Comparison of ENCODE assay signal across 8 cellular contexts in the genomic region with DNA sequence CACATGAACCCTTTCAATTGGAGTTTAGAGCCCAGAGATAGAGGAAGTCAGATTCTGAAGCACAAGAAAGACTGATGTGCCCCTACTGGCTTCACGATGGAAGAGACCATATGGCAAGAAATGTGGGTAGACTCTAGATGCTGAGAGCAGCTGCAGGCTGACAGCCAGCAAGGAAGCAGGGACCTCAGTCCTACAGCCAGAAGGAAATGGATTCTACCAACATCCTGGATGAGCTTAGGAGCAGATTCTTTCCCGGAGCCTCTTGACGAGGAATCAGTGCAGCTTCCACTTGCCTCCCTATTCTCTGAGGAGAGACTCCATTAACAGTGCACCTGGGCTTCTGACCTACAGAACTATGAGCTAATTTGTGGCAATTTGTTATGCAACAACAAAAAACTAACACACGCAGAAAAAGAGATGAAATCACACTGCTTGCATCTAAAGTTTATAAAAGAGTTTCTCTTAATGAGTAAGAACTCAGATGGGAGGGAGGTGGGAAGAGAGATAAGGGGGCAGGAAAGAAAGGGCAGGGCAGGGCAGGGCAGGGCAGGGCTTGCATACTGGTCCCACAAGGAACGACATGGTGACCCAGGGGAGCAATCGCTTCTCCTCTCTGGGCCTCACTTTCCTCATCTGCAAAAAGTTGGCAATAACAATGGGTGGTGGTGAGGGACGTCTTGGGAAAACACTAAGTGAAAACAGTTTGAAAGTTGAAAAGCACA.
DNase-seq lines count a peak whose midpoint lies in the region; ATAC-seq, FAIRE-seq and TF ChIP-seq lines count a peak whose summit lies in the region.
"Had no signal": no experiment of that assay in that cellular context is flagged by ENCODE, and none has a peak within 500 bp of the region (broad histone marks: within the 10 kb centered on the region; RNA-seq: fewer than 3 reads in every experiment).

No MANE protein-coding gene starts in this region.

- H3K4me1 Mint-ChIP-seq in astrocyte (ENCODE audit: low read depth, unreplicated experiment) (peaks cover 22% of the 10 kb centered on the region), neural progenitor cell (peaks cover 18% of the 10 kb centered on the region)
- peaks cover 11% of the 10 kb centered on the region for H3K4me1 Mint-ChIP-seq in stimulated activated effector memory CD8-positive, alpha-beta T cell treated with anti-CD3 and anti-CD28 coated beads, Interleukin-12 subunit alpha, Interleukin-12 subunit beta, amount 100 ng/mL, for 72 hours

- no peak overlapping the region for H3K4me2 ChIP-seq in astrocyte (ENCODE audit: low read length)
- no peak overlapping the region for H3K4me2 ChIP-seq in neural progenitor cell

- H3K4me3 Mint-ChIP-seq in astrocyte (ENCODE audit: unreplicated experiment) (no peak overlapping the region), neural progenitor cell (no peak overlapping the region)
- no peak overlapping the region for H3K4me3 Mint-ChIP-seq in stimulated activated effector memory CD8-positive, alpha-beta T cell treated with anti-CD3 and anti-CD28 coated beads, Interleukin-12 subunit alpha, Interleukin-12 subunit beta, amount 100 ng/mL, for 72 hours

- H3K9me3 Mint-ChIP-seq in astrocyte (ENCODE audit: unreplicated experiment) (no peaks in the 10 kb centered on the region), neural progenitor cell (no peaks in the 10 kb centered on the region)
- no peaks in the 10 kb centered on the region for H3K9me3 Mint-ChIP-seq in stimulated activated effector memory CD8-positive, alpha-beta T cell treated with anti-CD3 and anti-CD28 coated beads, Interleukin-12 subunit alpha, Interleukin-12 subunit beta, amount 100 ng/mL, for 72 hours

- H3K36me3 Mint-ChIP-seq in astrocyte (ENCODE audit: low read depth, unreplicated experiment) (peaks cover 15% of the 10 kb centered on the region), neural progenitor cell (no peaks in the 10 kb centered on the region)
- H3K36me3 Mint-ChIP-seq in stimulated activated effector memory CD8-positive, alpha-beta T cell treated with anti-CD3 and anti-CD28 coated beads, Interleukin-12 subunit alpha, Interleukin-12 subunit beta, amount 100 ng/mL, for 72 hours, result no peaks in the 10 kb centered on the region

- H3K79me2 ChIP-seq in astrocyte (ENCODE audit: insufficient read depth, low read length), result peaks cover 6% of the 10 kb centered on the region
- no peaks in the 10 kb centered on the region for H3K79me2 ChIP-seq in neural progenitor cell (ENCODE audit: low read depth)

- ATAC-seq in GM21786 (IDR thresholded peaks at IDR 0.05; ENCODE audit: unreplicated experiment) (no peak), GM19395 (IDR thresholded peaks at IDR 0.05; ENCODE audit: unreplicated experiment) (no peak)
- ATAC-seq in stimulated activated effector memory CD8-positive, alpha-beta T cell treated with anti-CD3 and anti-CD28 coated beads, Interleukin-12 subunit alpha, Interleukin-12 subunit beta, amount 100 ng/mL, for 72 hours, result no peak

- no peak overlapping the region for H3K4me3 ChIP-seq in astrocyte (ENCODE audit: insufficient read depth, low read depth, low read length)
- no peak overlapping the region for H3K4me3 ChIP-seq in neural progenitor cell

- H3K27ac ChIP-seq in astrocyte (ENCODE audit: low read depth, low read length) (no peak overlapping the region), neural progenitor cell (no peak overlapping the region)

- H3K4me1 ChIP-seq in astrocyte (ENCODE audit: insufficient read depth, low read length) (peaks cover 4% of the 10 kb centered on the region), neural progenitor cell (peaks cover 10% of the 10 kb centered on the region)

- DNase-seq in EH (ENCODE audit: low read depth) (peak; percentile 33), M059J (ENCODE audit: low read depth) (peak; percentile 7), astrocyte (ENCODE audit: low read depth) (no peak), neural progenitor cell (ENCODE audit: low spot score) (peak; percentile 49)
- DNase-seq in stimulated activated effector memory CD8-positive, alpha-beta T cell treated with anti-CD3 and anti-CD28 coated beads, Interleukin-12 subunit alpha, Interleukin-12 subunit beta, amount 100 ng/mL, for 72 hours (ENCODE audit: low spot score in 2 of 2), result no peak
- DNase-seq: activated T-cell treated with anti-CD3 and anti-CD28 coated beads for 4 hours had no signal

- H3K27me3 ChIP-seq in astrocyte (ENCODE audit: insufficient read depth, low read length) (no peaks in the 10 kb centered on the region), neural progenitor cell (no peaks in the 10 kb centered on the region)

- no peak overlapping the region for H3K9ac ChIP-seq in astrocyte (ENCODE audit: low read length)
- H3K9ac ChIP-seq in neural progenitor cell, result no peak overlapping the region

- H3K9me3 ChIP-seq in astrocyte (ENCODE audit: insufficient read depth, low read depth, low read length) (no peaks in the 10 kb centered on the region), neural progenitor cell (ENCODE audit: low read depth) (no peaks in the 10 kb centered on the region)

- H3F3A ChIP-seq in neural progenitor cell (ENCODE audit: low read depth), result peaks cover 5% of the 10 kb centered on the region

- TF ChIP-seq CTCF in astrocyte (IDR thresholded peaks at IDR 0.05; ENCODE audit: insufficient read depth, low read depth, low read length), result no peak
- no peak for TF ChIP-seq CTCF in neural progenitor cell (IDR thresholded peaks at IDR 0.05)

- H3K27me3 Mint-ChIP-seq in astrocyte (ENCODE audit: low read depth, unreplicated experiment) (no peaks in the 10 kb centered on the region), neural progenitor cell (ENCODE audit: insufficient read depth, low read depth) (peaks cover 2% of the 10 kb centered on the region)

- H4K20me1 ChIP-seq in astrocyte (ENCODE audit: insufficient read depth, low read length) (peaks cover 9% of the 10 kb centered on the region), neural progenitor cell (ENCODE audit: low read depth) (peaks cover 3% of the 10 kb centered on the region)

- H3K36me3 ChIP-seq in astrocyte (ENCODE audit: insufficient read depth, low read length) (no peaks in the 10 kb centered on the region), neural progenitor cell (no peaks in the 10 kb centered on the region)

- H2AFZ ChIP-seq in astrocyte (ENCODE audit: low read depth, low read length) (no peak overlapping the region), neural progenitor cell (replicated peaks) (no peak overlapping the region)

- no peak for FAIRE-seq in astrocyte (lab: Jason Lieb, UNC)

- H3K27ac Mint-ChIP-seq in astrocyte (ENCODE audit: unreplicated experiment) (peak overlapping the region; percentile 28), neural progenitor cell (no peak overlapping the region)
- H3K27ac Mint-ChIP-seq in stimulated activated effector memory CD8-positive, alpha-beta T cell treated with anti-CD3 and anti-CD28 coated beads, Interleukin-12 subunit alpha, Interleukin-12 subunit beta, amount 100 ng/mL, for 72 hours, result no peak overlapping the region

Comparison
In these comparisons a context has a peak if more than half of its experiments do, and no peak if none do; other contexts are left out.
1. DNase-seq: peak in EH (single experiment), M059J (single experiment) and neural progenitor cell (single experiment); none in astrocyte (single experiment) and stimulated activated effector memory CD8-positive, alpha-beta T cell treated with anti-CD3 and anti-CD28 coated beads, Interleukin-12 subunit alpha, Interleukin-12 subunit beta, amount 100 ng/mL, for 72 hours (0 of 2).